In genomic region chr17:47301161-47301560, GRCh38 we compare ENCODE assay signal across 16 cellular contexts. TPM values are rescaled to one million over a fixed set of nuclear protein-coding genes. Genes with fewer than 3 reads are reported as not detected.
"Had no signal": no experiment of that assay in that cellular context is flagged by ENCODE, and none has a peak within 500 bp of the region (broad histone marks: within the 10 kb centered on the region; RNA-seq: fewer than 3 reads in every experiment).

No MANE protein-coding gene starts in this region.

- H3K27ac ChIP-seq: brain microvascular endothelial cell, gastrocnemius medialis, heart right ventricle, left ventricle myocardium inferior, prostate gland, right lobe of liver, stomach, vagina had no signal

- H3K27ac Mint-ChIP-seq: activated CD4-positive, alpha-beta T cell treated with anti-CD3 and anti-CD28 coated beads, Interleukin-2, amount 10 ng/mL, durations not matched to agents 7 days and 5 days; activated naive CD4-positive, alpha-beta T cell treated with anti-CD3 and anti-CD28 coated beads, Interleukin-2, amount 50 U/mL, for 24 hours; memory B cell; natural killer cell had no signal

- ATAC-seq: gastrocnemius medialis, heart right ventricle, right lobe of liver had no signal

- FAIRE-seq: keratinocyte had no signal

- H3K9me3 ChIP-seq: gastrocnemius medialis, prostate gland, right lobe of liver, vagina had no signal

- H3K4me3 Mint-ChIP-seq: activated CD4-positive, alpha-beta T cell treated with anti-CD3 and anti-CD28 coated beads, Interleukin-2, amount 10 ng/mL, durations not matched to agents 7 days and 5 days; activated naive CD4-positive, alpha-beta T cell treated with anti-CD3 and anti-CD28 coated beads, Interleukin-2, amount 50 U/mL, for 24 hours; memory B cell; natural killer cell had no signal

- DNase-seq: activated CD4-positive, alpha-beta T cell treated with anti-CD3 and anti-CD28 coated beads, Interleukin-2, amount 10 ng/mL, durations not matched to agents 7 days and 5 days; amygdala; brain microvascular endothelial cell; effector memory CD4-positive, alpha-beta T cell; gastrocnemius medialis; heart right ventricle; left ventricle myocardium inferior; natural killer cell; nucleus accumbens; right lobe of liver; stomach had no signal

- H3K27me3 Mint-ChIP-seq: activated naive CD4-positive, alpha-beta T cell treated with anti-CD3 and anti-CD28 coated beads, Interleukin-2, amount 50 U/mL, for 24 hours; memory B cell had no signal

- H3K4me1 ChIP-seq: gastrocnemius medialis, vagina had no signal

- H3K36me3 ChIP-seq: gastrocnemius medialis, prostate gland, right lobe of liver had no signal

- H3K4me3 ChIP-seq: gastrocnemius medialis, heart right ventricle, left ventricle myocardium inferior, prostate gland, right lobe of liver, stomach, vagina had no signal

- H3K27me3 ChIP-seq: brain microvascular endothelial cell, gastrocnemius medialis, heart right ventricle, right lobe of liver, stomach, vagina had no signal

RNA-seq across cellular contexts. Expression of gene ITGB3, which starts 47.5 kb away (rescaled TPM):
- polyA plus RNA-seq: keratinocyte had no signal
